11 cellular contexts compared by ENCODE assay signal in the genomic region with DNA sequence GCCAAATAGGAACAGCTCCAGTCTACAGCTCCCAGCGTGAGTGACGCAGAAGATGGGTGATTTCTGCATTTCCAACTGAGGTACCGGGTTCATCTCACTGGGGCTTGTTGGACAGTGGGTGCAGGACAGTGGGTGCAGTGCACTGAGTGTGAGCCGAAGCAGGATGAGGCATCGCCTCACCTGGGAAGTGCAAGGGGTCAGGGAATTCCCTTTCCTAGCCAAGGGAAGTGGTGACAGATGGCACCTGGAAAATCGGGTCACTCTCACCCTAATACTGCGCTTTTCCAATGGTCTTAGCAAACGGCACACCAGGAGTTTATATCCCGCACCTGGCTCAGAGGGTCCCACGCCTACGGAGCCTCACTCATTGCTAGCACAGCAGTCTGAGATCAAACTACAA. TPM values are rescaled to one million over a fixed set of nuclear protein-coding genes. Genes with fewer than 3 reads are reported as not detected.
"Had no signal": no experiment of that assay in that cellular context is flagged by ENCODE, and none has a peak within 500 bp of the region (broad histone marks: within the 10 kb centered on the region; RNA-seq: fewer than 3 reads in every experiment).

No MANE protein-coding gene starts in this region.

RNA-seq across cellular contexts. Expression of a gene that starts 56.7 kb away (rescaled TPM):
- total RNA-seq: PC-3, PC-9, Peyer's patch, Right ventricle myocardium inferior, Right ventricle myocardium superior, RPMI7951, SJCRH30, SJSA1, SK-MEL-5, T-cell had no signal
- polyA plus RNA-seq: SK-N-SH had no signal
